8 cellular contexts compared by ENCODE assay signal in genomic region chr9:90102292-90102901, GRCh38.
DNase-seq lines count a peak whose midpoint lies in the region; ATAC-seq, FAIRE-seq and TF ChIP-seq lines count a peak whose summit lies in the region.

No MANE protein-coding gene starts in this region.

- POLR2A ChIA-PET in A549 (lab: Yijun Ruan, JAX) = no interaction called here

- no TSS peak for BruUV-seq in mammary epithelial cell (replicated peaks; lab: Mats Ljungman, UMichigan)

- TF ChIP-seq RAD21 in A549 (conservative IDR thresholded peaks at IDR 0.05 in 1 of 2, IDR thresholded peaks at IDR 0.05 in 1 of 2) = peak; percentile 91 to 96

- H3K27me3 ChIP-seq in WERI-Rb-1 (ENCODE audit: insufficient read depth, low read depth, severe bottlenecking) (no peaks in the 10 kb centered on the region), mammary epithelial cell (ENCODE audit: insufficient read depth, low read length) (no peaks in the 10 kb centered on the region)

- intact Hi-C loops in mammary epithelial cell (cut with micrococcal nuclease) = loop anchor here (1.0 to 5.0 kb wide), 4 partner anchors 499 to 785 kb away; partner anchors contain the start of gene SECISBP2

- WGBS in A549 (ENCODE audit: missing lambda C conversion rate) = 11% methylated on average over 6 of the region's 6 CpGs
- WGBS in mammary epithelial cell (ENCODE audit: low coverage, missing lambda C conversion rate) = 14% methylated on average over 6 of the region's 6 CpGs

- TF ChIP-seq EP300 in A549 (IDR thresholded peaks at IDR 0.05) = no peak

- ATAC-seq in A549 = peak; percentile 93 to 99
- ATAC-seq in GM18520 (IDR thresholded peaks at IDR 0.05; ENCODE audit: unreplicated experiment) = peak; percentile 63
- peak; percentile 95 for ATAC-seq in HG03066 (IDR thresholded peaks at IDR 0.05; ENCODE audit: low read depth, unreplicated experiment)

- H4K20me1 ChIP-seq in mammary epithelial cell (ENCODE audit: insufficient read depth, low read length) = no peaks in the 10 kb centered on the region

- in situ Hi-C loops in mammary epithelial cell (cut with MboI; ENCODE audit: low sequenced_read_pairs in 2 of 2) = loop anchor here (5.0 kb wide), 2 partner anchors 495 to 500 kb away; partner anchors contain the start of gene GADD45G (in 1 of the 2)

- TF ChIP-seq CTCF in A549 (IDR thresholded peaks at IDR 0.05) (peak; percentile 84), WERI-Rb-1 (IDR thresholded peaks at IDR 0.05; ENCODE audit: low read depth, low read length) (peak; percentile 79), mammary epithelial cell (conservative IDR thresholded peaks at IDR 0.05 in 1 of 2, IDR thresholded peaks at IDR 0.05 in 1 of 2; ENCODE audit: extremely low read depth in 1 of 2, insufficient read depth in 1 of 2, low read depth in 1 of 2, low read length in 2 of 2) (peak; percentile 66 to 89)

- H3K4me2 ChIP-seq in A549 = peak overlapping the region; percentile 35; the same call in 1 of the 3 replicates
- H3K4me2 ChIP-seq in mammary epithelial cell (ENCODE audit: insufficient read depth, low read depth, low read length) = no peak overlapping the region

- H3K4me3 ChIP-seq in A549 (no peak overlapping the region), WERI-Rb-1 (ENCODE audit: low read depth, low read length) (no peak overlapping the region), mammary epithelial cell (replicated peaks in 1 of 3; ENCODE audit: insufficient read depth in 1 of 3, low read depth in 2 of 3, low read length in 3 of 3) (no peak overlapping the region)

- H3K9me3 ChIP-seq in A549 = no peaks in the 10 kb centered on the region
- H3K9me3 ChIP-seq in WERI-Rb-1 (ENCODE audit: severe bottlenecking) = no peaks in the 10 kb centered on the region
- no peaks in the 10 kb centered on the region for H3K9me3 ChIP-seq in mammary epithelial cell (replicated peaks; ENCODE audit: insufficient read depth, low read length)

- no peaks in the 10 kb centered on the region for H3K79me2 ChIP-seq in mammary epithelial cell (ENCODE audit: insufficient read depth, low read length)

- dilution Hi-C loops in mammary epithelial cell (cut with HindIII; ENCODE audit: low sequenced_read_pairs) = no loop called here

- peak overlapping the region; percentile 37 for H2AFZ ChIP-seq in mammary epithelial cell (ENCODE audit: low read depth, low read length)

- TF ChIP-seq POLR2A in A549 (IDR thresholded peaks at IDR 0.05; ENCODE audit: low read length) = no peak

- H3K27ac ChIP-seq in A549 (no peak overlapping the region), WERI-Rb-1 (peak overlapping the region; percentile 94), mammary epithelial cell (ENCODE audit: insufficient read depth, low read depth, low read length) (no peak overlapping the region)

- peak; percentile 93 for FAIRE-seq in A549 (lab: Jason Lieb, UNC)

- H3K9ac ChIP-seq in mammary epithelial cell (ENCODE audit: insufficient read depth, low read length) = no peak overlapping the region

- DNase-seq in A549 (ENCODE audit: low read depth in 1 of 2, low spot score in 1 of 2) = peak; percentile 88 to 91
- peak; percentile 81 for DNase-seq in NCI-H2107 (lab: John Stamatoyannopoulos, UW)
- DNase-seq in WERI-Rb-1 = peak; percentile 91
- DNase-seq in mammary epithelial cell = peak; percentile 80
- peak; percentile 84 for DNase-seq in iris pigment epithelial cell (ENCODE audit: low read depth)
- DNase-seq in stimulated activated CD4-positive, alpha-beta T cell treated with anti-CD3 and anti-CD28 coated beads, Interleukin-15, amount 100 ng/mL, for 48 hours (ENCODE audit: low read depth in 2 of 2) = peak; percentile 71 to 73

- H3K4me1 ChIP-seq in A549 (no peaks in the 10 kb centered on the region), mammary epithelial cell (ENCODE audit: insufficient read depth, low read length) (no peaks in the 10 kb centered on the region)

- H3K36me3 ChIP-seq in WERI-Rb-1 (no peaks in the 10 kb centered on the region), mammary epithelial cell (ENCODE audit: insufficient read depth, low read length) (no peaks in the 10 kb centered on the region)

- CTCF ChIA-PET in A549 (lab: Yijun Ruan, JAX) (interaction anchor here (0.5 to 9.1 kb wide), 32 partner anchors 9 to 745 kb away, joined by 3 to 371 read pairs (median 4); partner anchors contain the start of gene GADD45G), mammary epithelial cell (lab: Charles Lee; ENCODE audit: low non-redundant PET) (interaction anchor here (0.5 to 0.8 kb wide), 4 partner anchors 60 to 543 kb away, joined by 3 to 4 read pairs (median 3); no protein-coding TSS in a partner anchor)

TF ChIP-seq in A549, 52 proteins besides CTCF, POLR2A, EP300 and RAD21:
- TF ChIP-seq SMC3 (IDR thresholded peaks at IDR 0.05) = peak; percentile 92
- TF ChIP-seq MAX (IDR thresholded peaks at IDR 0.05) = peak; percentile 73
- peak; percentile 80; the same call in 1 of the 2 replicates for TF ChIP-seq RFX5 (IDR thresholded peaks at IDR 0.05)
- TF ChIP-seq CEBPB (IDR thresholded peaks at IDR 0.05) = no peak
- no peak for TF ChIP-seq HMGXB4 (CRISPR knock-in tag; IDR thresholded peaks at IDR 0.05; ENCODE audit: borderline replicate concordance)
- no peak for TF ChIP-seq ZSCAN20 (CRISPR knock-in tag; IDR thresholded peaks at IDR 0.05)
- no peak for TF ChIP-seq EHMT2 (IDR thresholded peaks at IDR 0.05; ENCODE audit: low read depth)
TF ChIP-seq in A549: peak in this region for 3.
